ENCODE assay signal across 8 cellular contexts in the genomic region with DNA sequence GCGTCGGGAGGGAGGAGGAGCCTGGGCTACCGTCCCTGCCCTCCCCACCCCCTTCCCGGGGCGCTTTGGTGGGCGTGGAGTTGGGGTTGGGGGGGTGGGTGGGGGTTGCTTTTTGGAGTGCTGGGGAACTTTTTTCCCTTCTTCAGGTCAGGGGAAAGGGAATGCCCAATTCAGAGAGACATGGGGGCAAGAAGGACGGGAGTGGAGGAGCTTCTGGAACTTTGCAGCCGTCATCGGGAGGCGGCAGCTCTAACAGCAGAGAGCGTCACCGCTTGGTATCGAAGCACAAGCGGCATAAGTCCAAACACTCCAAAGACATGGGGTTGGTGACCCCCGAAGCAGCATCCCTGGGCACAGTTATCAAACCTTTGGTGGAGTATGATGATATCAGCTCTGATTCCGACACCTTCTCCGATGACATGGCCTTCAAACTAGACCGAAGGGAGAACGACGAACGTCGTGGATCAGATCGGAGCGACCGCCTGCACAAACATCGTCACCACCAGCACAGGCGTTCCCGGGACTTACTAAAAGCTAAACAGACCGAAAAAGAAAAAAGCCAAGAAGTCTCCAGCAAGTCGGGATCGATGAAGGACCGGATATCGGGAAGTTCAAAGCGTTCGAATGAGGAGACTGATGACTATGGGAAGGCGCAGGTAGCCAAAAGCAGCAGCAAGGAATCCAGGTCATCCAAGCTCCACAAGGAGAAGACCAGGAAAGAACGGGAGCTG. TPM values are rescaled to one million over a fixed set of nuclear protein-coding genes. Genes with fewer than 3 reads are reported as not detected.
DNase-seq lines count a peak whose midpoint lies in the region; ATAC-seq and TF ChIP-seq lines count a peak whose summit lies in the region.

No MANE protein-coding gene starts in this region.

- POLR2A ChIA-PET in MCF 10A (lab: Yijun Ruan, JAX): interaction anchor here (0.6 to 6.8 kb wide), 21 partner anchors 11 to 716 kb away, joined by 3 to 228 read pairs (median 7); a partner anchor contains a TSS

- H3K4me1 Mint-ChIP-seq in MCF 10A (ENCODE audit: insufficient read depth, unreplicated experiment): peaks cover 6% of the 10 kb centered on the region

- DNase-seq in NCI-H748 (lab: John Stamatoyannopoulos, UW; ENCODE audit: unreplicated experiment): peak; percentile 46
- no peak for DNase-seq in NCI-H748 treated with DMSO at 0.1 percent for 48 hours (lab: John Stamatoyannopoulos, UW)
- DNase-seq in SK-MEL-5 (ENCODE audit: low read depth, low spot score): peak; percentile 75
- no peak for DNase-seq in MCF 10A (ENCODE audit: unreplicated experiment)
- peak; percentile 78 for DNase-seq in iPS-NIHi7 (ENCODE audit: extremely low spot score)
- DNase-seq in smooth muscle cell (lab: John Stamatoyannopoulos, UW; ENCODE audit: unreplicated experiment): peak; percentile 72

- H3K4me2 ChIP-seq in smooth muscle cell: peak overlapping the region; percentile 92

- WGBS in smooth muscle cell (ENCODE audit: low lambda C conversion rate): 1% methylated on average over 31 of the region's 37 CpGs

- H3F3A ChIP-seq in smooth muscle cell (ENCODE audit: low read depth): no peaks in the 10 kb centered on the region

- peak overlapping the region; percentile 80 for H3K4me3 ChIP-seq in smooth muscle cell

- no peaks in the 10 kb centered on the region for H3K9me3 ChIP-seq in smooth muscle cell (replicated peaks; ENCODE audit: low read depth)

- TF ChIP-seq CTCF in MCF 10A (IDR thresholded peaks at IDR 0.05; ENCODE audit: unreplicated experiment): no peak
- TF ChIP-seq CTCF in smooth muscle cell (IDR thresholded peaks at IDR 0.05; ENCODE audit: borderline replicate concordance, insufficient read depth, poor library complexity, severe bottlenecking): no peak

- CTCF ChIA-PET in MCF 10A (lab: Yijun Ruan, JAX): interaction anchor here (0.6 to 1.5 kb wide), 4 partner anchors 11 to 14 kb away, joined by 3 to 7 read pairs (median 3); a partner anchor contains a TSS

- BruUV-seq in MCF 10A (replicated peaks; lab: Mats Ljungman, UMichigan): TSS peak; percentile 53

- H3K79me2 ChIP-seq in smooth muscle cell (ENCODE audit: low read depth): peaks cover 53% of the 10 kb centered on the region

- peak overlapping the region; percentile 99 for H3K9ac ChIP-seq in smooth muscle cell (ENCODE audit: low read depth)

- H3K27ac Mint-ChIP-seq in MCF 10A (ENCODE audit: low read depth, unreplicated experiment): peak overlapping the region; percentile 98

- no peaks in the 10 kb centered on the region for H3K27me3 ChIP-seq in smooth muscle cell (ENCODE audit: low read depth)

- intact Hi-C loops in MCF 10A (cut with micrococcal nuclease): no loop called here

- peaks cover 51% of the 10 kb centered on the region for H4K20me1 ChIP-seq in smooth muscle cell (ENCODE audit: low read depth)

- peaks cover 14% of the 10 kb centered on the region for H3K4me1 ChIP-seq in smooth muscle cell (ENCODE audit: low read depth)

- no peaks in the 10 kb centered on the region for H3K27me3 Mint-ChIP-seq in MCF 10A (ENCODE audit: insufficient read depth, unreplicated experiment)

- peak overlapping the region; percentile 89 for H3K4me3 Mint-ChIP-seq in MCF 10A (ENCODE audit: unreplicated experiment)

- H2AFZ ChIP-seq in smooth muscle cell (ENCODE audit: low read depth): no peak overlapping the region

- peaks cover 7% of the 10 kb centered on the region for H3K9me3 Mint-ChIP-seq in MCF 10A (ENCODE audit: unreplicated experiment)

- H3K36me3 ChIP-seq in smooth muscle cell (ENCODE audit: low read depth): no peaks in the 10 kb centered on the region

- ATAC-seq in HG02885 (IDR thresholded peaks at IDR 0.05; ENCODE audit: poor library complexity, unreplicated experiment): peak; percentile 58
- no peak for ATAC-seq in GM21526 (IDR thresholded peaks at IDR 0.05; ENCODE audit: low FRiP score, unreplicated experiment)

- in situ Hi-C loops in SK-MEL-5 (cut with HindIII; ENCODE audit: low pct_unique_long_range_greater_than_20kb, low sequenced_read_pairs): no loop called here

- peak overlapping the region; percentile 98 for H3K27ac ChIP-seq in smooth muscle cell (ENCODE audit: low read depth)

- peaks cover 40% of the 10 kb centered on the region for H3K36me3 Mint-ChIP-seq in MCF 10A (ENCODE audit: insufficient read depth, unreplicated experiment)

RNA-seq across cellular contexts. Expression of a gene that starts 0.8 kb away (rescaled TPM):
- total RNA-seq in SK-MEL-5 (2014; rRNA removed; shearing (Covaris generic)): 40.7 TPM in 2 replicates
- 25.5 and 34.2 TPM in 2 replicates for polyA plus RNA-seq in SK-MEL-5 (2015; cell fraction: cytosol; rRNA removed)
- polyA plus RNA-seq in SK-MEL-5 (2015; cell fraction: nucleus; rRNA removed): 41.3 and 41.5 TPM in 2 replicates
- total RNA-seq in MCF 10A (2022) (71.1 and 71.3 TPM in 2 replicates), smooth muscle cell (31.9 and 37.7 TPM in 2 replicates)
- polyA plus RNA-seq in smooth muscle cell: 5.8 and 7.1 TPM in 2 replicates

RNA-seq across cellular contexts. Expression of a gene that starts 11.0 kb away (rescaled TPM):
- total RNA-seq in SK-MEL-5 (2014; rRNA removed; shearing (Covaris generic)): 20.1 and 22.1 TPM in 2 replicates
- 22.9 and 33.0 TPM in 2 replicates for polyA plus RNA-seq in SK-MEL-5 (2015; cell fraction: cytosol; rRNA removed)
- 18.1 and 23.7 TPM in 2 replicates for polyA plus RNA-seq in SK-MEL-5 (2015; cell fraction: nucleus; rRNA removed)
- total RNA-seq in MCF 10A (2022) (59.0 TPM in 2 replicates), smooth muscle cell (20.7 and 25.3 TPM in 2 replicates)
- 9.5 and 11.2 TPM in 2 replicates for polyA plus RNA-seq in smooth muscle cell

Comparison
In these comparisons a context has a peak if more than half of its experiments do, and no peak if none do; other contexts are left out.
1. DNase-seq: peak in NCI-H748 (single experiment), SK-MEL-5 (single experiment), iPS-NIHi7 (single experiment) and smooth muscle cell (single experiment); none in NCI-H748 treated with DMSO at 0.1 percent for 48 hours (single experiment) and MCF 10A (single experiment).